In the genomic region with DNA sequence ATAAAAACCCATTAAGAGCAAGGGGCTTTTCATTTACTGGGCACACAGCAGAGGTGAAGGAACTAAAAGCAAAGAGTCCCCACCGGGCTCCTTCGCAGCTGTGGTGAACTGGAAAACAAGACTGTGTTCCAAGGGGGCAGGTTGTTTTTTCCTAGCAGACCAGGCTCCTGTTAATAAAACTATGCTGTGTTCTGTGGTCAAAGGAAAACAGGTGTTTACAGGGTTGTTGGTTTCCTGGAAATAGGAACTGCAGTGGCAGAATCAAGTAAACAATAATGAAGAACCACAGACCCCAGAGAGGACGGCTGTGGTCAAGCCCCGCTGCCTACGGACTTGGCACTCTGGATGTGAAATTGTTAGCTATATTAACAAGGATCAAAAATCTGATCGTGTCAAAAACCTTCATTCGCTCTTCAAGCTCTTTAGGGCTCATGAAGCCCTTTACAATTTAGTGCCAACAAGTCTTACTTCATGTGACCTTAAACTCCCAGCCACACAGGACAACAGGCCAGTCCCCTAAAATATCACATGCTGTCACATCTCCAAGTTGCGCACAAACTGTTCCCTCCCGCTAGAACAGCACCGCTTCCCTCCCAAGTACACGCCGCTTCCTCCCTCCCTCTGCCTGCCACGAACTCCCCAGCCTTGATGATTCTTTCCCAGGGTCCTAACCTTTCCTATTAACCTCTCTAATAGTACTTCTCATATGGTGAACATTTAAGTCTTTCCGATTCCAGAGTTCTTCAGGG, we compare ENCODE assay signal across 1 cellular context.
TF ChIP-seq lines count a peak whose summit lies in the region.

No MANE protein-coding gene starts in this region.

TF ChIP-seq in IMR-90, 13 proteins besides CTCF, POLR2A, EP300 and RAD21:
- TF ChIP-seq MAZ (IDR thresholded peaks at IDR 0.05; ENCODE audit: borderline replicate concordance, low read depth, low read length) = no peak
- no peak for TF ChIP-seq MAFK (IDR thresholded peaks at IDR 0.05; ENCODE audit: low read depth, low read length)
- TF ChIP-seq NFE2L2 (IDR thresholded peaks at IDR 0.05; ENCODE audit: low read depth, low read length) = no peak
- TF ChIP-seq, protein P1, sequence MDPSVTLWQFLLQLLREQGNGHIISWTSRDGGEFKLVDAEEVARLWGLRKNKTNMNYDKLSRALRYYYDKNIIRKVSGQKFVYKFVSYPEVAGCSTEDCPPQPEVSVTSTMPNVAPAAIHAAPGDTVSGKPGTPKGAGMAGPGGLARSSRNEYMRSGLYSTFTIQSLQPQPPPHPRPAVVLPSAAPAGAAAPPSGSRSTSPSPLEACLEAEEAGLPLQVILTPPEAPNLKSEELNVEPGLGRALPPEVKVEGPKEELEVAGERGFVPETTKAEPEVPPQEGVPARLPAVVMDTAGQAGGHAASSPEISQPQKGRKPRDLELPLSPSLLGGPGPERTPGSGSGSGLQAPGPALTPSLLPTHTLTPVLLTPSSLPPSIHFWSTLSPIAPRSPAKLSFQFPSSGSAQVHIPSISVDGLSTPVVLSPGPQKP (IDR thresholded peaks at IDR 0.05; ENCODE audit: borderline replicate concordance, low read depth, low read length) = no peak
- TF ChIP-seq MXI1 (IDR thresholded peaks at IDR 0.05; ENCODE audit: borderline replicate concordance, low read depth, low read length) = no peak
- TF ChIP-seq, protein P2, sequence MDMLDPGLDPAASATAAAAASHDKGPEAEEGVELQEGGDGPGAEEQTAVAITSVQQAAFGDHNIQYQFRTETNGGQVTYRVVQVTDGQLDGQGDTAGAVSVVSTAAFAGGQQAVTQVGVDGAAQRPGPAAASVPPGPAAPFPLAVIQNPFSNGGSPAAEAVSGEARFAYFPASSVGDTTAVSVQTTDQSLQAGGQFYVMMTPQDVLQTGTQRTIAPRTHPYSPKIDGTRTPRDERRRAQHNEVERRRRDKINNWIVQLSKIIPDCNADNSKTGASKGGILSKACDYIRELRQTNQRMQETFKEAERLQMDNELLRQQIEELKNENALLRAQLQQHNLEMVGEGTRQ (IDR thresholded peaks at IDR 0.05; ENCODE audit: low read depth, low read length) = no peak
- TF ChIP-seq CHD1 (IDR thresholded peaks at IDR 0.05; ENCODE audit: low read depth, low read length) = no peak
- TF ChIP-seq CEBPB (IDR thresholded peaks at IDR 0.05; ENCODE audit: low read depth, low read length) = no peak
